19 cellular contexts compared by ENCODE assay signal in the genomic region with DNA sequence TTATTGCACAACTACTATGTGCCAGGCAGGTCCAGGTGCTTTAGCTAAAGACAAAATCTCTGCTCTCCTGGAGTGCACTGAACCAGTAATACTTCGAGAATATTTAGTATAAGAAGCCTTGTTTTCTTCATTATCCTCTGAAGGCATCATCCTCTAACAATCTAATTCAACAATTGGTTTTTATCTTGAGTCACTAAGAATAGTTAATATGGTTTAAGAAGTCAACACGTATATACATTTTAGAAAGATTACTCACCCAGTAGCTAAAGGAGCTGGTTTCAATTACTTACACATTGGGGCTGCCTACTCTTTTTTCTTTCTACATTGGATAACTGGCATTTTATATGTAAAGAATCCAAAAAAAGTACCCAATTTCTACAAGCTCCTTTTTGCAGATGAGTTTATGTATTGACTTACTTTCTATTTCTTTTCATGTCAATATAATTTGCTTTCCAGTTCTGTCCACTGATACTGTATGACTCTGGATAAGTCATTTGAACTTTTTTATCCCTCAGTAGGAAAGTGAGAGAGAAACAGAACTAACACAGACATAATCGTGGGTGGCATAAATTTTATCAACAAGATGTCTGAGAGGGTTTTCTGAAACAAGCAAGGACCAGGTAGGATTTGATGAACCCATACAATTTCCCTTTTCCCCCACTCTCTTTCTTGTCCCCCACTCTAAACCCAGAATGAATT.
A peak's percentile ranks its signal among the peaks of the same experiment; 100 is the strongest.
DNase-seq lines count a peak whose midpoint lies in the region; ATAC-seq, FAIRE-seq and TF ChIP-seq lines count a peak whose summit lies in the region.
"Had no signal": no experiment of that assay in that cellular context is flagged by ENCODE, and none has a peak within 500 bp of the region (broad histone marks: within the 10 kb centered on the region; RNA-seq: fewer than 3 reads in every experiment).

No MANE protein-coding gene starts in this region.

- no peaks in the 10 kb centered on the region for H4K20me1 ChIP-seq in H9 (ENCODE audit: control insufficient read depth, insufficient read depth, insufficient read length)

- H3K4ac ChIP-seq in H9 (ENCODE audit: low read depth, low read length) = no peak overlapping the region

- H2BK5ac ChIP-seq in H9 (ENCODE audit: insufficient read length, low read length) = no peak overlapping the region

- intact Hi-C loops in activated T-helper 2 cell treated with anti-CD3 and anti-CD28 coated beads, Interferon-gamma antibody, Interleukin-2, Interleukin-4, amounts not matched to agents 10 μg/mL and 5 μg/mL and 100 μg/mL, durations not matched to agents 14 hours and 24 hours and 36 hours (cut with micrococcal nuclease) = no loop called here
- intact Hi-C loops in prostate gland (cut with DNase I) (no loop called here), kidney (cut with DNase I) (no loop called here)

- H3K23ac ChIP-seq in H9 (ENCODE audit: insufficient read length, low read depth, low read length) = no peak overlapping the region

- H3K79me2 ChIP-seq in H9 (ENCODE audit: insufficient read depth, low read length) = no peaks in the 10 kb centered on the region
- H3K79me2 ChIP-seq: parathyroid adenoma had no signal

- H4K91ac ChIP-seq in H9 (ENCODE audit: insufficient read length, low read depth, low read length) = no peak overlapping the region

- H4K5ac ChIP-seq in H9 (ENCODE audit: insufficient read length, low read depth, low read length) = no peak overlapping the region

- peak overlapping the region; percentile 31; the same call in 1 of the 2 replicates for H3K4me3 Mint-ChIP-seq in HFFc6
- H3K4me3 Mint-ChIP-seq in activated T-helper 2 cell treated with anti-CD3 and anti-CD28 coated beads, Interferon-gamma antibody, Interleukin-2, Interleukin-4, amounts not matched to agents 10 μg/mL and 5 μg/mL and 100 μg/mL, durations not matched to agents 14 hours and 24 hours and 36 hours (ENCODE audit: low read depth) = no peak overlapping the region
- H3K4me3 Mint-ChIP-seq in H9 = no peak overlapping the region

- 80% methylated on average over 3 of the region's 3 CpGs for WGBS in prostate gland
- no CpG with 5 or more reads among the region's 3 CpGs for WGBS in H9 (ENCODE audit: extremely low coverage, insufficient read length, low lambda C conversion rate)

- H3K56ac ChIP-seq in H9 (ENCODE audit: insufficient read length, low read depth, low read length) = no peak overlapping the region

- H2BK15ac ChIP-seq in H9 (ENCODE audit: low read depth, low read length) = no peak overlapping the region

- no peak overlapping the region for H3K4me3 ChIP-seq in AG10803 (ENCODE audit: low read length)
- no peak overlapping the region for H3K4me3 ChIP-seq in prostate gland
- H3K4me3 ChIP-seq in kidney (ENCODE audit: low read length in 2 of 2) = no peak overlapping the region
- H3K4me3 ChIP-seq: adrenal gland, left ventricle myocardium inferior, SK-N-MC had no signal

- H2BK12ac ChIP-seq in H9 (ENCODE audit: insufficient read length, low read depth, low read length) = no peak overlapping the region

- H3K9me3 Mint-ChIP-seq in HFFc6 (no peaks in the 10 kb centered on the region), H9 (no peaks in the 10 kb centered on the region)
- no peaks in the 10 kb centered on the region for H3K9me3 Mint-ChIP-seq in activated T-helper 2 cell treated with anti-CD3 and anti-CD28 coated beads, Interferon-gamma antibody, Interleukin-2, Interleukin-4, amounts not matched to agents 10 μg/mL and 5 μg/mL and 100 μg/mL, durations not matched to agents 14 hours and 24 hours and 36 hours

- DNase-seq in AG10803 (ENCODE audit: low read depth) (peak; percentile 73), HFFc6 (peak; percentile 35), foreskin keratinocyte (peak; percentile 54 to 78), prostate gland (ENCODE audit: low spot score) (no peak), HT-29 (ENCODE audit: low spot score) (no peak), H9 (no peak), kidney (no peak)
- DNase-seq in activated T-helper 2 cell treated with anti-CD3 and anti-CD28 coated beads, Interferon-gamma antibody, Interleukin-2, Interleukin-4, amounts not matched to agents 10 μg/mL and 5 μg/mL and 100 μg/mL, durations not matched to agents 14 hours and 24 hours and 36 hours (ENCODE audit: low spot score) = no peak
- DNase-seq: adrenal gland, C1 segment of cervical spinal cord, erythroblast, hippocampal formation, KG1, left ventricle myocardium inferior, NCI-H1417, NCI-H226 had no signal

- no peak overlapping the region for H3K9ac ChIP-seq in H9 (ENCODE audit: extremely low read depth, insufficient read length, low read length)
- H3K9ac ChIP-seq in kidney (ENCODE audit: low read length in 2 of 2) = no peak overlapping the region
- H3K9ac ChIP-seq: parathyroid adenoma had no signal

- TF ChIP-seq POLR2A in prostate gland (IDR thresholded peaks at IDR 0.05) = no peak

- peaks cover 10% of the 10 kb centered on the region for H3K4me1 ChIP-seq in foreskin keratinocyte
- no peaks in the 10 kb centered on the region for H3K4me1 ChIP-seq in prostate gland (replicated peaks)
- no peaks in the 10 kb centered on the region for H3K4me1 ChIP-seq in H9 (ENCODE audit: insufficient read depth, low read length)
- no peaks in the 10 kb centered on the region for H3K4me1 ChIP-seq in kidney (ENCODE audit: control insufficient read depth in 1 of 2, insufficient read depth in 1 of 2, low read depth in 1 of 2, low read length in 2 of 2)
- H3K4me1 ChIP-seq: adrenal gland, left ventricle myocardium inferior, parathyroid adenoma had no signal

- H3K27ac ChIP-seq in foreskin keratinocyte (peak overlapping the region; percentile 51), prostate gland (no peak overlapping the region), H9 (ENCODE audit: insufficient read length, low read depth, low read length) (no peak overlapping the region), kidney (ENCODE audit: low read depth in 2 of 2, low read length in 2 of 2) (no peak overlapping the region)
- H3K27ac ChIP-seq: adrenal gland, left ventricle myocardium inferior, parathyroid adenoma, SK-N-MC had no signal

- H3K79me1 ChIP-seq in H9 (ENCODE audit: insufficient read depth, low read depth, low read length, poor library complexity, severe bottlenecking) = no peaks in the 10 kb centered on the region

- H3K9me3 ChIP-seq in prostate gland (no peaks in the 10 kb centered on the region), H9 (ENCODE audit: control insufficient read depth, low read depth, low read length) (no peaks in the 10 kb centered on the region), kidney (ENCODE audit: control insufficient read depth in 1 of 2, low read length in 2 of 2) (no peaks in the 10 kb centered on the region)
- H3K9me3 ChIP-seq: adrenal gland, left ventricle myocardium inferior had no signal

- H3K14ac ChIP-seq in H9 (ENCODE audit: insufficient read depth, low read length) = no peak overlapping the region

- no peak overlapping the region for H4K8ac ChIP-seq in H9 (replicated peaks; ENCODE audit: insufficient read length, low read depth, low read length)

- H3T11ph ChIP-seq in H9 (ENCODE audit: low read length) = no peak overlapping the region

- H3K36me3 ChIP-seq in prostate gland = no peaks in the 10 kb centered on the region
- H3K36me3 ChIP-seq in kidney (ENCODE audit: control insufficient read depth in 1 of 2, insufficient read depth in 2 of 2, low read length in 2 of 2) = no peaks in the 10 kb centered on the region
- H3K36me3 ChIP-seq: adrenal gland, left ventricle myocardium inferior had no signal

- no peaks in the 10 kb centered on the region for H3K36me3 Mint-ChIP-seq in HFFc6 (ENCODE audit: low read depth)
- H3K36me3 Mint-ChIP-seq in activated T-helper 2 cell treated with anti-CD3 and anti-CD28 coated beads, Interferon-gamma antibody, Interleukin-2, Interleukin-4, amounts not matched to agents 10 μg/mL and 5 μg/mL and 100 μg/mL, durations not matched to agents 14 hours and 24 hours and 36 hours (ENCODE audit: low read depth) = no peaks in the 10 kb centered on the region
- H3K36me3 Mint-ChIP-seq in H9 (ENCODE audit: insufficient read depth in 1 of 3, low read depth in 3 of 3) = no peaks in the 10 kb centered on the region

- ATAC-seq in foreskin keratinocyte = peak; percentile 85

- H3K4me2 ChIP-seq in H9 (ENCODE audit: insufficient read depth, insufficient read length, low read length) = no peak overlapping the region

- H3K27me3 Mint-ChIP-seq in HFFc6 (ENCODE audit: insufficient read depth) = no peaks in the 10 kb centered on the region
- H3K27me3 Mint-ChIP-seq in activated T-helper 2 cell treated with anti-CD3 and anti-CD28 coated beads, Interferon-gamma antibody, Interleukin-2, Interleukin-4, amounts not matched to agents 10 μg/mL and 5 μg/mL and 100 μg/mL, durations not matched to agents 14 hours and 24 hours and 36 hours (ENCODE audit: low read depth) = no peaks in the 10 kb centered on the region
- no peaks in the 10 kb centered on the region for H3K27me3 Mint-ChIP-seq in H9 (ENCODE audit: low read depth)

- H2AK5ac ChIP-seq in H9 (ENCODE audit: insufficient read length, low read length) = no peak overlapping the region

- H2BK20ac ChIP-seq in H9 (ENCODE audit: low read depth, low read length, poor library complexity, severe bottlenecking) = no peak overlapping the region

- TF ChIP-seq CTCF in AG10803 (conservative IDR thresholded peaks at IDR 0.05; ENCODE audit: low read length) = no peak
- TF ChIP-seq CTCF in HFFc6 (IDR thresholded peaks at IDR 0.05) = no peak
- TF ChIP-seq CTCF in foreskin keratinocyte (conservative IDR thresholded peaks at IDR 0.05) = no peak
- TF ChIP-seq CTCF in prostate gland (IDR thresholded peaks at IDR 0.05) = no peak
- TF ChIP-seq CTCF in H9 (conservative IDR thresholded peaks at IDR 0.05) = no peak
- TF ChIP-seq CTCF in kidney (IDR thresholded peaks at IDR 0.05; ENCODE audit: borderline replicate concordance, extremely low read depth, insufficient read depth) = no peak

- H3K18ac ChIP-seq in H9 (ENCODE audit: insufficient read length, low read depth, low read length) = no peak overlapping the region

- H3K4me1 Mint-ChIP-seq in HFFc6 (ENCODE audit: low read depth) (peaks cover 62% of the 10 kb centered on the region), H9 (peaks cover 2% of the 10 kb centered on the region in 2 experiments; a peak in 2 of 4 replicates)
- peaks cover 37% of the 10 kb centered on the region for H3K4me1 Mint-ChIP-seq in activated T-helper 2 cell treated with anti-CD3 and anti-CD28 coated beads, Interferon-gamma antibody, Interleukin-2, Interleukin-4, amounts not matched to agents 10 μg/mL and 5 μg/mL and 100 μg/mL, durations not matched to agents 14 hours and 24 hours and 36 hours (ENCODE audit: low read depth)

- FAIRE-seq in kidney (lab: Jason Lieb, UNC) = no peak
- FAIRE-seq: colon had no signal

- H3K23me2 ChIP-seq in H9 (ENCODE audit: insufficient read length, low read depth, low read length, poor library complexity, severe bottlenecking) = no peaks in the 10 kb centered on the region

- no peaks in the 10 kb centered on the region for H3K27me3 ChIP-seq in foreskin keratinocyte
- no peaks in the 10 kb centered on the region for H3K27me3 ChIP-seq in prostate gland (replicated peaks; ENCODE audit: insufficient read depth)
- no peaks in the 10 kb centered on the region for H3K27me3 ChIP-seq in H9 (ENCODE audit: insufficient read depth, low read length)
- H3K27me3 ChIP-seq: adrenal gland had no signal

- H2AFZ ChIP-seq in H9 (ENCODE audit: low read length) = no peak overlapping the region
- H2AFZ ChIP-seq: parathyroid adenoma had no signal

- peak overlapping the region; percentile 56 for H3K27ac Mint-ChIP-seq in HFFc6
- peak overlapping the region; percentile 79 for H3K27ac Mint-ChIP-seq in activated T-helper 2 cell treated with anti-CD3 and anti-CD28 coated beads, Interferon-gamma antibody, Interleukin-2, Interleukin-4, amounts not matched to agents 10 μg/mL and 5 μg/mL and 100 μg/mL, durations not matched to agents 14 hours and 24 hours and 36 hours
- no peak overlapping the region for H3K27ac Mint-ChIP-seq in H9

- no peak overlapping the region for H2BK120ac ChIP-seq in H9 (ENCODE audit: low read depth, low read length, poor library complexity, severe bottlenecking)

Comparison
In these comparisons a context has a peak if more than half of its experiments do, and no peak if none do; other contexts are left out.
1. DNase-seq: peak in AG10803 (single experiment), HFFc6 (single experiment) and foreskin keratinocyte (2 of 2); none in activated T-helper 2 cell treated with anti-CD3 and anti-CD28 coated beads, Interferon-gamma antibody, Interleukin-2, Interleukin-4, amounts not matched to agents 10 μg/mL and 5 μg/mL and 100 μg/mL, durations not matched to agents 14 hours and 24 hours and 36 hours (single experiment), prostate gland (single experiment), HT-29 (single experiment), H9 (single experiment) and kidney (single experiment).
2. H3K27ac Mint-ChIP-seq: peak in HFFc6 (single experiment) and activated T-helper 2 cell treated with anti-CD3 and anti-CD28 coated beads, Interferon-gamma antibody, Interleukin-2, Interleukin-4, amounts not matched to agents 10 μg/mL and 5 μg/mL and 100 μg/mL, durations not matched to agents 14 hours and 24 hours and 36 hours (single experiment); none in H9 (0 of 3).